ENCODE assay signal across 24 cellular contexts in the genomic region with DNA sequence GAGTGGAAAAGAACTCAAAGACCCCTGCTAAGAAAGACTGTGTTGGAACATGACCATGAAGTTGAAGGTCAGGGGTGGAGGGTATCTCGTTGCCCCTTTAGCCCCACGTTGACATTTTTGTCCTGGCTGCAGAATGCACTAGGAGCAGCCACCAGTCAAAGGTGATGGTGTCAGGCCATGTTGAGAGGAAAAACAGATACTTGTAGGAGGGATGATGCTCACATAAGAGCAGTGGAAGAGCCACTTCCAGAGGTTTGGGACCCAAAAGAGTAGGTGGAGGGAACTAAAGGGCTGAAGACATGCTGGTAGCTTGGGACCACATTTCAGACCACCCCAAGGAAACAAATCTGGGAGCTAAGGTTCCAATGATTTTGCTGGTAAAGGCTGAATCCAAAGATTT.
DNase-seq lines count a peak whose midpoint lies in the region; ATAC-seq, FAIRE-seq and TF ChIP-seq lines count a peak whose summit lies in the region.
"Had no signal": no experiment of that assay in that cellular context is flagged by ENCODE, and none has a peak within 500 bp of the region (broad histone marks: within the 10 kb centered on the region; RNA-seq: fewer than 3 reads in every experiment).

No MANE protein-coding gene starts in this region.

- H3K4me1 ChIP-seq in HepG2 (ENCODE audit: insufficient read depth, low read length) (no peaks in the 10 kb centered on the region), right lobe of liver (no peaks in the 10 kb centered on the region), MM.1S (ENCODE audit: low read length) (peaks cover 8% of the 10 kb centered on the region; the same call in 1 of the 2 replicates), neural progenitor cell (peaks cover 44% of the 10 kb centered on the region)
- H3K4me1 ChIP-seq: BE2C had no signal

- H3K36me3 ChIP-seq in HepG2 (replicated peaks in 1 of 2; ENCODE audit: control insufficient read depth in 1 of 2, insufficient read depth in 2 of 2, low read length in 2 of 2) (no peaks in the 10 kb centered on the region), right lobe of liver (no peaks in the 10 kb centered on the region), MM.1S (replicated peaks; ENCODE audit: insufficient read depth, low read length) (no peaks in the 10 kb centered on the region), neural progenitor cell (no peaks in the 10 kb centered on the region)
- H3K36me3 ChIP-seq: BE2C had no signal

- H3K9me2 ChIP-seq in MM.1S (replicated peaks; ENCODE audit: insufficient read depth, low read length), result no peaks in the 10 kb centered on the region

- H3K27ac ChIP-seq in HepG2 (ENCODE audit: extremely low read length, insufficient read depth, low read length), result no peak overlapping the region
- H3K27ac ChIP-seq in right lobe of liver, result no peak overlapping the region
- no peak overlapping the region for H3K27ac ChIP-seq in MM.1S (ENCODE audit: low read length)
- H3K27ac ChIP-seq in neural progenitor cell, result no peak overlapping the region
- H3K27ac ChIP-seq: 22Rv1, GM23248 had no signal

- BruUV-seq in HepG2 (replicated peaks; lab: Mats Ljungman, UMichigan), result no TSS peak

- H2AFZ ChIP-seq in HepG2 (ENCODE audit: low read length), result no peak overlapping the region
- no peak overlapping the region for H2AFZ ChIP-seq in MM.1S (ENCODE audit: low read length)
- H2AFZ ChIP-seq in neural progenitor cell (replicated peaks), result no peak overlapping the region
- H2AFZ ChIP-seq: GM23248 had no signal

- H3K27me3 ChIP-seq in HepG2 (ENCODE audit: control insufficient read depth in 1 of 2, insufficient read depth in 2 of 2, low read length in 2 of 2) (peaks cover 0 to 12% of the 10 kb centered on the region in 2 experiments; a peak in 2 of 5 replicates), right lobe of liver (no peaks in the 10 kb centered on the region), MM.1S (replicated peaks; ENCODE audit: insufficient read depth, low read length) (0 out of 2 replicates have a peak, but pooled peaks cover 4% of the 10 kb centered on the region), neural progenitor cell (no peaks in the 10 kb centered on the region)
- H3K27me3 ChIP-seq: BE2C had no signal

- in situ Hi-C loops in HepG2 (cut with HindIII; ENCODE audit: extremely low pct_ligation_motif_present, low pct_unique_long_range_greater_than_20kb), result no loop called here

- no peak overlapping the region for H3K4me2 ChIP-seq in HepG2 (ENCODE audit: low read depth, low read length)
- H3K4me2 ChIP-seq in MM.1S (ENCODE audit: low read depth, low read length), result 0 out of 2 replicates have a peak overlapping the region, but pooled peaks have one; percentile 21
- H3K4me2 ChIP-seq in neural progenitor cell, result no peak overlapping the region

- no peak overlapping the region for H3K9ac ChIP-seq in HepG2 (ENCODE audit: insufficient read depth, low read depth, low read length)
- no peak overlapping the region for H3K9ac ChIP-seq in MM.1S (ENCODE audit: low read length)
- H3K9ac ChIP-seq in neural progenitor cell, result no peak overlapping the region
- H3K9ac ChIP-seq: GM23248 had no signal

- H3K4me1 Mint-ChIP-seq in T-helper 17 cell (peaks cover 3% of the 10 kb centered on the region), neural progenitor cell (peaks cover 37% of the 10 kb centered on the region)
- H3K4me1 Mint-ChIP-seq: CD4-positive, CD25-positive, alpha-beta regulatory T cell had no signal

- H3K36me3 Mint-ChIP-seq in T-helper 17 cell (ENCODE audit: low read depth), result no peaks in the 10 kb centered on the region
- no peaks in the 10 kb centered on the region for H3K36me3 Mint-ChIP-seq in neural progenitor cell
- H3K36me3 Mint-ChIP-seq: CD4-positive, CD25-positive, alpha-beta regulatory T cell; CD8-positive, alpha-beta T cell had no signal

- H4K20me1 ChIP-seq in HepG2 (ENCODE audit: insufficient read depth, low read length), result no peaks in the 10 kb centered on the region
- H4K20me1 ChIP-seq in MM.1S (ENCODE audit: insufficient read depth, low read length), result no peaks in the 10 kb centered on the region
- H4K20me1 ChIP-seq in neural progenitor cell (ENCODE audit: low read depth), result no peaks in the 10 kb centered on the region

- TF ChIP-seq POLR2A in HepG2 (IDR thresholded peaks at IDR 0.05; ENCODE audit: insufficient read depth in 1 of 2, low read depth in 2 of 2, low read length in 2 of 2) (no peak), right lobe of liver (IDR thresholded peaks at IDR 0.05) (no peak)

- intact Hi-C loops in HepG2 (cut with micrococcal nuclease; ENCODE audit: unreplicated experiment) (no loop called here), right lobe of liver (cut with DNase I) (no loop called here)

- H3K9me3 ChIP-seq in HepG2 (ENCODE audit: low read length) (no peaks in the 10 kb centered on the region), right lobe of liver (no peaks in the 10 kb centered on the region), MM.1S (replicated peaks; ENCODE audit: insufficient read depth, low read length) (no peaks in the 10 kb centered on the region), T-helper 17 cell (ENCODE audit: control insufficient read depth, low read length, poor library complexity, severe bottlenecking) (no peaks in the 10 kb centered on the region), neural progenitor cell (ENCODE audit: low read depth) (no peaks in the 10 kb centered on the region)
- H3K9me3 ChIP-seq: BE2C, Caco-2 had no signal

- H3K9me3 Mint-ChIP-seq in neural progenitor cell, result peaks cover 3% of the 10 kb centered on the region
- H3K9me3 Mint-ChIP-seq: CD8-positive, alpha-beta T cell had no signal

- H3K79me2 ChIP-seq in HepG2 (ENCODE audit: insufficient read depth, low read length) (no peaks in the 10 kb centered on the region), MM.1S (ENCODE audit: low read length) (no peaks in the 10 kb centered on the region), neural progenitor cell (ENCODE audit: low read depth) (no peaks in the 10 kb centered on the region)

- no peak for FAIRE-seq in HepG2 (lab: Jason Lieb, UNC)
- FAIRE-seq: A204.1, G401.6, GM19239, H1 had no signal

- H3F3A ChIP-seq in MM.1S (ENCODE audit: insufficient read depth, low read length) (no peaks in the 10 kb centered on the region), neural progenitor cell (ENCODE audit: low read depth) (peaks cover 15% of the 10 kb centered on the region)

- no peak overlapping the region for H3K4me3 Mint-ChIP-seq in T-helper 17 cell
- H3K4me3 Mint-ChIP-seq in neural progenitor cell, result no peak overlapping the region
- H3K4me3 Mint-ChIP-seq: CD4-positive, CD25-positive, alpha-beta regulatory T cell; CD8-positive, alpha-beta T cell had no signal

- TF ChIP-seq EP300 in HepG2 (IDR thresholded peaks at IDR 0.05; ENCODE audit: low read depth in 2 of 2, low read length in 2 of 2) (no peak), HepG2 (CRISPR knock-in tag; IDR thresholded peaks at IDR 0.05; ENCODE audit: borderline replicate concordance) (no peak)

- H3K4me3 ChIP-seq in HepG2 (replicated peaks in 1 of 3; ENCODE audit: insufficient read depth in 1 of 3, low read depth in 2 of 3, low read length in 3 of 3) (no peak overlapping the region), right lobe of liver (no peak overlapping the region), MM.1S (ENCODE audit: low read length) (no peak overlapping the region), neural progenitor cell (no peak overlapping the region)
- H3K4me3 ChIP-seq: GM23248 had no signal

- TF ChIP-seq CTCF in HepG2 (CRISPR knock-in tag; IDR thresholded peaks at IDR 0.05), result no peak
- no peak for TF ChIP-seq CTCF in right lobe of liver (IDR thresholded peaks at IDR 0.05)
- TF ChIP-seq CTCF in MM.1S (IDR thresholded peaks at IDR 0.05; ENCODE audit: low read length), result no peak
- no peak for TF ChIP-seq CTCF in neural progenitor cell (IDR thresholded peaks at IDR 0.05)

- CTCF ChIA-PET in HepG2 (lab: Yijun Ruan, JAX; ENCODE audit: low intra/inter-chr PET ratio, low total read pairs), result no interaction called here

- ATAC-seq in HepG2 (no peak), right lobe of liver (no peak), T-helper 17 cell (no peak)
- ATAC-seq: CD8-positive, alpha-beta T cell had no signal

- 0% methylated on average over 2 of the region's 2 CpGs for WGBS in HepG2 (ENCODE audit: low lambda C conversion rate)
- WGBS in right lobe of liver (ENCODE audit: insufficient coverage, low coverage, low lambda C conversion rate, missing lambda C conversion rate), result 54% methylated on average over 2 of the region's 2 CpGs

- TF ChIP-seq RAD21 in HepG2 (CRISPR knock-in tag; IDR thresholded peaks at IDR 0.05), result no peak

- DNase-seq in HepG2 (ENCODE audit: low spot score) (no peak), right lobe of liver (no peak), MM.1S (no peak), T-helper 17 cell (no peak), neural progenitor cell (ENCODE audit: low spot score) (no peak), hepatic stellate cell (ENCODE audit: low spot score) (no peak), HT-29 (ENCODE audit: low spot score) (no peak)
- no peak for DNase-seq in activated CD8-positive, alpha-beta memory T cell treated with anti-CD3 and anti-CD28 coated beads, Interleukin-2, amount 50 U/mL, for 4 hours
- DNase-seq: AML-193; BE2C; C1 segment of cervical spinal cord; Caco-2; CD4-positive, CD25-positive, alpha-beta regulatory T cell; CD8-positive, alpha-beta T cell; DMS153; DND-41; GM23248; H7; HCEC 1CT had no signal

- POLR2A ChIA-PET in HepG2 (lab: Yijun Ruan, JAX), result no interaction called here

- H3K27ac Mint-ChIP-seq in T-helper 17 cell (peak overlapping the region; percentile 24), neural progenitor cell (peak overlapping the region; percentile 38)
- H3K27ac Mint-ChIP-seq: CD4-positive, CD25-positive, alpha-beta regulatory T cell; CD8-positive, alpha-beta T cell had no signal

- H3K27me3 Mint-ChIP-seq in T-helper 17 cell, result peaks cover 56% of the 10 kb centered on the region
- H3K27me3 Mint-ChIP-seq in neural progenitor cell (ENCODE audit: insufficient read depth, low read depth), result peaks cover 3% of the 10 kb centered on the region

TF ChIP-seq in HepG2, 621 proteins besides CTCF, POLR2A, EP300 and RAD21:
- peak; percentile 66; the same call in 1 of the 2 replicates for TF ChIP-seq ZNF317 (CRISPR knock-in tag; IDR thresholded peaks at IDR 0.05)
- no peak for TF ChIP-seq JUNB (CRISPR knock-in tag; IDR thresholded peaks at IDR 0.05; ENCODE audit: borderline replicate concordance)
